Comparison of ENCODE assay signal across 1 cellular context in genomic region chr17:80598813-80599545, GRCh38.
TF ChIP-seq lines count a peak whose summit lies in the region.

No MANE protein-coding gene starts in this region.

TF ChIP-seq in H1, 55 proteins besides CTCF, POLR2A, EP300 and RAD21:
- TF ChIP-seq CEBPB (IDR thresholded peaks at IDR 0.05; ENCODE audit: low read depth, low read length) = no peak
- TF ChIP-seq RBBP5 (IDR thresholded peaks at IDR 0.05; ENCODE audit: borderline replicate concordance, low read depth, low read length) = no peak
- TF ChIP-seq MAFK (IDR thresholded peaks at IDR 0.05; ENCODE audit: low read depth, low read length) = no peak
- no peak for TF ChIP-seq CHD2 (IDR thresholded peaks at IDR 0.05; ENCODE audit: low read length)
- TF ChIP-seq KDM1A (IDR thresholded peaks at IDR 0.05; ENCODE audit: borderline replicate concordance, low read length) = no peak
- no peak for TF ChIP-seq JUN (IDR thresholded peaks at IDR 0.05; ENCODE audit: low read depth, low read length)
- TF ChIP-seq YY1 (IDR thresholded peaks at IDR 0.05; ENCODE audit: low read depth, low read length) = no peak
- no peak for TF ChIP-seq TEAD4 (IDR thresholded peaks at IDR 0.05; ENCODE audit: low read depth, low read length)
- no peak for TF ChIP-seq GTF2F1 (IDR thresholded peaks at IDR 0.05; ENCODE audit: borderline replicate concordance, low read depth, low read length)
- no peak for TF ChIP-seq PHF8 (conservative IDR thresholded peaks at IDR 0.05; ENCODE audit: low read depth, low read length)
- no peak for TF ChIP-seq POLR2AphosphoS5 (IDR thresholded peaks at IDR 0.05; ENCODE audit: low read depth, low read length)
- no peak for TF ChIP-seq POU5F1 (IDR thresholded peaks at IDR 0.05; ENCODE audit: low read depth, low read length)
- TF ChIP-seq USF2 (IDR thresholded peaks at IDR 0.05; ENCODE audit: low read length) = no peak
- TF ChIP-seq ASH2L (IDR thresholded peaks at IDR 0.05; ENCODE audit: low read length) = no peak
- TF ChIP-seq BRCA1 (IDR thresholded peaks at IDR 0.05; ENCODE audit: low read depth, low read length) = no peak
